1 cellular context compared by ENCODE assay signal in genomic region chr20:31844737-31845299, GRCh38.
TF ChIP-seq lines count a peak whose summit lies in the region.

No MANE protein-coding gene starts in this region.

TF ChIP-seq in WTC11, 78 proteins besides CTCF, POLR2A, EP300 and RAD21 (continued from another document):
- 0 out of 2 replicates have a peak, but pooled peaks have one; percentile 51 for TF ChIP-seq FOXP1 (CRISPR knock-in tag; IDR thresholded peaks at IDR 0.05; ENCODE audit: borderline replicate concordance)
